9 cellular contexts compared by ENCODE assay signal in genomic region chr17:142102-142661, GRCh38. TPM values are rescaled to one million over a fixed set of nuclear protein-coding genes. Genes with fewer than 3 reads are reported as not detected.
A peak's percentile ranks its signal among the peaks of the same experiment; 100 is the strongest.
DNase-seq lines count a peak whose midpoint lies in the region; ATAC-seq and TF ChIP-seq lines count a peak whose summit lies in the region.
"Had no signal": no experiment of that assay in that cellular context is flagged by ENCODE, and none has a peak within 500 bp of the region (broad histone marks: within the 10 kb centered on the region; RNA-seq: fewer than 3 reads in every experiment).

No MANE protein-coding gene starts in this region.

- H3K9me3 Mint-ChIP-seq in CD14-positive monocyte: peaks cover 0 to 2% (median 0%) of the 10 kb centered on the region in 7 donors

- H3K4me1 ChIP-seq in lung (ENCODE audit: control insufficient read depth in 2 of 2, insufficient read depth in 2 of 2, low read length in 2 of 2): no peaks in the 10 kb centered on the region

- no peaks in the 10 kb centered on the region for H3K27me3 ChIP-seq in lung (ENCODE audit: control insufficient read depth, insufficient read depth)

- no peak overlapping the region for H3K4me3 ChIP-seq in Jurkat, Clone E6-1 (ENCODE audit: low read length)
- H3K4me3 ChIP-seq in lung: no peak overlapping the region

- peaks cover 4% of the 10 kb centered on the region for H3K4me1 Mint-ChIP-seq in CD14-positive monocyte

- 93 to 94% methylated on average over 23 of the region's 23 CpGs for WGBS in lung, 2 donors

- H3K36me3 ChIP-seq in lung (ENCODE audit: control insufficient read depth in 2 of 2, insufficient read depth in 2 of 2, low read length in 2 of 2): no peaks in the 10 kb centered on the region

- H3K27ac ChIP-seq in lung (ENCODE audit: low read depth in 1 of 2, low read length in 1 of 2): no peak overlapping the region
- H3K27ac ChIP-seq: epithelial cell of prostate had no signal

- TF ChIP-seq CTCF in CD14-positive monocyte (IDR thresholded peaks at IDR 0.05): no peak
- no peak for TF ChIP-seq CTCF in lung (IDR thresholded peaks at IDR 0.05; ENCODE audit: control extremely low read depth, extremely low read depth)

- DNase-seq in CD14-positive monocyte (ENCODE audit: low spot score) (peak; percentile 22), lung (ENCODE audit: low spot score) (peak; percentile 37), RPMI8226 (no peak), Kasumi-1 (lab: John Stamatoyannopoulos, UW) (no peak), LoVo (ENCODE audit: low spot score) (no peak)
- peak; percentile 74 for DNase-seq in Jurkat, Clone E6-1 (ENCODE audit: low read depth, low spot score)
- peak; percentile 34 for DNase-seq in activated naive CD4-positive, alpha-beta T cell treated with anti-CD3 and anti-CD28 coated beads, Interleukin-2, amount 50 U/mL, for 16 hours

- ATAC-seq in lung (ENCODE audit: insufficient read depth, low FRiP score) (no peak), GM21423 (IDR thresholded peaks at IDR 0.05; ENCODE audit: unreplicated experiment) (no peak)

- H3K4me3 Mint-ChIP-seq in CD14-positive monocyte: peak overlapping the region in 1 of 2 donors; percentile 77

- H3K27me3 Mint-ChIP-seq in CD14-positive monocyte (ENCODE audit: low read depth in 3 of 3): peaks cover 9 to 22% (median 19%) of the 10 kb centered on the region in 3 donors

- H3K36me3 Mint-ChIP-seq in CD14-positive monocyte: peaks cover 0 to 3% of the 10 kb centered on the region in 2 donors

- intact Hi-C loops in CD14-positive monocyte (cut with micrococcal nuclease): loop anchor here (2.0 to 5.0 kb wide), 2 partner anchors 245 to 560 kb away; no protein-coding TSS in a partner anchor

- H3K27ac Mint-ChIP-seq in CD14-positive monocyte: peak overlapping the region in 2 of 7 donors; percentile 6 to 66

- H3K9me3 ChIP-seq in lung (ENCODE audit: control insufficient read depth in 2 of 2, insufficient read depth in 1 of 2, low read length in 1 of 2): no peaks in the 10 kb centered on the region

RNA-seq across cellular contexts. Expression of gene SCGB1C2, which starts 4.8 kb away (rescaled TPM):
- polyA plus RNA-seq in CD14-positive monocyte (not detected), lung (not detected)
- polyA plus RNA-seq in Jurkat, Clone E6-1 (2012; ENCODE audit: insufficient read depth, insufficient read length): not detected
- total RNA-seq in lung: not detected

RNA-seq across cellular contexts. Expression of gene DOC2B, which starts 39.3 kb away (rescaled TPM):
- polyA plus RNA-seq in CD14-positive monocyte (under 1 TPM in 1 of 2 donors, not detected in 1; 0.02 TPM), lung (1 to 10 TPM; 3.0 to 5.5 TPM)
- not detected for polyA plus RNA-seq in Jurkat, Clone E6-1 (2012; ENCODE audit: insufficient read depth, insufficient read length)
- total RNA-seq in lung: 1 to 10 TPM; 5.1 to 7.5 TPM

Comparison
In these comparisons a context has a peak if more than half of its experiments do, and no peak if none do; other contexts are left out.
1. DNase-seq: peak in CD14-positive monocyte (single experiment), Jurkat, Clone E6-1 (single experiment), activated naive CD4-positive, alpha-beta T cell treated with anti-CD3 and anti-CD28 coated beads, Interleukin-2, amount 50 U/mL, for 16 hours (single experiment) and lung (single experiment); none in RPMI8226 (single experiment), Kasumi-1 (0 of 2) and LoVo (single experiment).